In genomic region chr12:25769076-25769945, GRCh38 we compare ENCODE assay signal across 13 cellular contexts.
A peak's percentile ranks its signal among the peaks of the same experiment; 100 is the strongest.
DNase-seq lines count a peak whose midpoint lies in the region; ATAC-seq and FAIRE-seq lines count a peak whose summit lies in the region.
"Had no signal": no experiment of that assay in that cellular context is flagged by ENCODE, and none has a peak within 500 bp of the region (broad histone marks: within the 10 kb centered on the region; RNA-seq: fewer than 3 reads in every experiment).

No MANE protein-coding gene starts in this region.

- H2BK12ac ChIP-seq in neuronal stem cell (ENCODE audit: low read length), result no peak overlapping the region

- no peaks in the 10 kb centered on the region for H3K36me3 ChIP-seq in neuronal stem cell (replicated peaks in 1 of 2; ENCODE audit: control insufficient read depth in 2 of 2, insufficient read depth in 2 of 2, low read length in 2 of 2)
- H3K36me3 ChIP-seq: BLaER1 treated with 17β-estradiol and CSF1 and Interleukin-3, amounts not matched to agents 10 nM and 100 nM had no signal

- H3K79me1 ChIP-seq in neuronal stem cell (ENCODE audit: low read depth, low read length), result no peaks in the 10 kb centered on the region

- H2AFZ ChIP-seq in neuronal stem cell (ENCODE audit: low read length), result no peak overlapping the region

- H2BK5ac ChIP-seq in neuronal stem cell (ENCODE audit: low read length), result no peak overlapping the region

- DNase-seq in AG08395 (ENCODE audit: low spot score), result peak; percentile 78
- DNase-seq in HTR-8/SVneo (ENCODE audit: insufficient read length, low spot score), result peak; percentile 54
- DNase-seq in amniotic stem cell (lab: John Stamatoyannopoulos, UW), result peak; percentile 69
- peak; percentile 57 for DNase-seq in hepatic stellate cell (ENCODE audit: low spot score)
- DNase-seq in NCI-H510A (lab: John Stamatoyannopoulos, UW), result no peak
- no peak for DNase-seq in neuronal stem cell (ENCODE audit: low spot score)
- DNase-seq in KG1 (lab: John Stamatoyannopoulos, UW), result no peak
- DNase-seq: caudate nucleus, hypothalamus, NCI-H1694 had no signal

- no peak overlapping the region for H3K14ac ChIP-seq in neuronal stem cell (ENCODE audit: low read length)

- no peak overlapping the region for H2BK120ac ChIP-seq in neuronal stem cell (ENCODE audit: low read depth, low read length)

- H3K4ac ChIP-seq in neuronal stem cell (ENCODE audit: low read length), result no peak overlapping the region

- no CpG with 5 or more reads among the region's 6 CpGs for WGBS in neuronal stem cell (ENCODE audit: extremely low coverage in 2 of 2, insufficient read length in 2 of 2, insufficient replicate concordance in 1 of 2), 2 donors

- no peak overlapping the region for H3K4me2 ChIP-seq in neuronal stem cell (ENCODE audit: insufficient read depth, low read length, poor library complexity, severe bottlenecking)
- H3K4me2 ChIP-seq: BLaER1 treated with 17β-estradiol and CSF1 and Interleukin-3, amounts not matched to agents 10 nM and 100 nM had no signal

- H3K18ac ChIP-seq in neuronal stem cell (ENCODE audit: low read length), result no peak overlapping the region

- H4K91ac ChIP-seq in neuronal stem cell (ENCODE audit: low read depth, low read length, poor library complexity), result no peak overlapping the region

- H2AK5ac ChIP-seq in neuronal stem cell (ENCODE audit: low read depth, low read length), result no peak overlapping the region

- H3K9ac ChIP-seq in neuronal stem cell (ENCODE audit: low read depth, low read length, poor library complexity), result no peak overlapping the region
- H3K9ac ChIP-seq: BLaER1 treated with 17β-estradiol and CSF1 and Interleukin-3, amounts not matched to agents 10 nM and 100 nM had no signal

- no peaks in the 10 kb centered on the region for H3K9me3 ChIP-seq in neuronal stem cell (replicated peaks in 1 of 2; ENCODE audit: control insufficient read depth in 2 of 2, insufficient read depth in 1 of 2, low read depth in 1 of 2, low read length in 2 of 2)
- H3K9me3 ChIP-seq: BLaER1 treated with 17β-estradiol and CSF1 and Interleukin-3, amounts not matched to agents 10 nM and 100 nM had no signal

- no peak overlapping the region for H3K23ac ChIP-seq in neuronal stem cell (ENCODE audit: low read depth, low read length, poor library complexity)

- no peak for ATAC-seq in HG02588 (IDR thresholded peaks at IDR 0.05; ENCODE audit: unreplicated experiment)

- H3K27ac ChIP-seq in neuronal stem cell (replicated peaks; ENCODE audit: low read length), result no peak overlapping the region
- H3K27ac ChIP-seq: BLaER1 treated with 17β-estradiol and CSF1 and Interleukin-3, amounts not matched to agents 10 nM and 100 nM; HL-60 had no signal

- H2BK15ac ChIP-seq in neuronal stem cell (ENCODE audit: low read length), result no peak overlapping the region

- H3K4me3 ChIP-seq in neuronal stem cell (ENCODE audit: low read length in 2 of 2), result no peak overlapping the region
- H3K4me3 ChIP-seq: BLaER1 treated with 17β-estradiol and CSF1 and Interleukin-3, amounts not matched to agents 10 nM and 100 nM had no signal

- peak; percentile 46 for FAIRE-seq in HTR-8/SVneo (lab: Jason Lieb, UNC)

- H4K8ac ChIP-seq in neuronal stem cell (ENCODE audit: low read depth, low read length), result no peak overlapping the region

- no peaks in the 10 kb centered on the region for H3K27me3 ChIP-seq in neuronal stem cell (ENCODE audit: control insufficient read depth in 3 of 3, insufficient read depth in 3 of 3, low read depth in 1 of 3, low read length in 3 of 3)
- H3K27me3 ChIP-seq: BLaER1 treated with 17β-estradiol and CSF1 and Interleukin-3, amounts not matched to agents 10 nM and 100 nM had no signal

- peaks cover 0 to 7% of the 10 kb centered on the region in 2 donors for H3K4me1 ChIP-seq in neuronal stem cell (ENCODE audit: control insufficient read depth in 2 of 2, insufficient read depth in 1 of 2, low read depth in 1 of 2, low read length in 2 of 2)

Comparison
In these comparisons a context has a peak if more than half of its experiments do, and no peak if none do; other contexts are left out.
1. DNase-seq: peak in AG08395 (single experiment), HTR-8/SVneo (single experiment), amniotic stem cell (single experiment) and hepatic stellate cell (single experiment); none in NCI-H510A (single experiment), neuronal stem cell (single experiment) and KG1 (single experiment).